8 cellular contexts compared by ENCODE assay signal in the genomic region with DNA sequence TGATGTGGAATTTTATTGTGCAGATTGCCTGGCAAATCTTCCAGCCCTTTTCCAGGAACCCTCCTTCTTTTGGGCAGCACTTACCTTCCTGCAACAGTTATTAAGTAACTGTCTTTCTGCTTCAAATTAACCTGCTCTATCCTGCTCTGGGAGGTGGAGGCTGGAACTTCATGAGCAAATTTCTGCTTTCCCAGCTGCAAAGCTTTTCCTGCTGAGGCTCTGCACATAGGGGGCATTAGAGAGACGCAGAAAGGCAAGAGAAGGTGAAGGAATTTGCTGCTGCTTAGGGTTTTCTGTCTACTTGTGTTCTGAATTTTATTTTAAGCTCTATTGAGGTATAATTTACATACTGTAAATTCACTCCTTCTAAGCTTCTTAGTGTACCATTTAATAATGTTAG.
DNase-seq lines count a peak whose midpoint lies in the region; ATAC-seq and TF ChIP-seq lines count a peak whose summit lies in the region.

No MANE protein-coding gene starts in this region.

- no peaks in the 10 kb centered on the region for H3K36me3 ChIP-seq in transverse colon

- peak; percentile 33 for DNase-seq in COLO829 (ENCODE audit: low spot score)
- peak; percentile 70 for DNase-seq in HFF-Myc (ENCODE audit: extremely low read depth, low read depth)
- peak; percentile 39 for DNase-seq in UCSD-AML1 (lab: John Stamatoyannopoulos, UW; ENCODE audit: unreplicated experiment)
- DNase-seq in hepatic stellate cell (ENCODE audit: low spot score), result peak; percentile 80
- peak; percentile 34 for DNase-seq in transverse colon
- no peak for DNase-seq in NCI-H2081 treated with DMSO at 0.1 percent for 48 hours (lab: John Stamatoyannopoulos, UW)
- DNase-seq in stimulated activated CD4-positive, alpha-beta T cell treated with anti-CD3 and anti-CD28 coated beads, Interleukin-1b, Interleukin-23, amount 100 ng/mL, for 48 hours, result no peak

- TF ChIP-seq EP300 in transverse colon (IDR thresholded peaks at IDR 0.05; ENCODE audit: low read depth), result no peak

- peak overlapping the region; percentile 68 to 77 (median 73) for H3K27ac ChIP-seq in transverse colon

- in situ Hi-C loops in transverse colon (cut with MboI; ENCODE audit: low pct_ligation_motif_present in 1 of 4, low pct_unique_long_range_greater_than_20kb in 1 of 4, low sequenced_read_pairs in 3 of 4), result no loop called here

- intact Hi-C loops in transverse colon (cut with DNase I; ENCODE audit: low total_unique reads), result no loop called here

- H3K9me3 ChIP-seq in transverse colon, result no peaks in the 10 kb centered on the region

- H3K4me3 ChIP-seq in HFF-Myc (replicated peaks; ENCODE audit: low read depth, low read length) (no peak overlapping the region), transverse colon (no peak overlapping the region)

- TF ChIP-seq CTCF in HFF-Myc (IDR thresholded peaks at IDR 0.05; ENCODE audit: low read depth, low read length, missing control alignments), result peak; percentile 88
- TF ChIP-seq CTCF in transverse colon (IDR thresholded peaks at IDR 0.05), result peak; percentile 9 to 65 (median 18)

- no peak for ATAC-seq in HG03175 (IDR thresholded peaks at IDR 0.05; ENCODE audit: unreplicated experiment)

- 38 to 50% methylated on average over 1 of the region's 1 CpG for WGBS in transverse colon (ENCODE audit: low coverage in 1 of 2), 2 donors

- H3K4me1 ChIP-seq in transverse colon, result peaks cover 7 to 38% (median 20%) of the 10 kb centered on the region in 4 donors

- H3K27me3 ChIP-seq in transverse colon, result no peaks in the 10 kb centered on the region

- no peak for TF ChIP-seq POLR2A in transverse colon (IDR thresholded peaks at IDR 0.05)

Comparison
In these comparisons a context has a peak if more than half of its experiments do, and no peak if none do; other contexts are left out.
1. DNase-seq: peak in COLO829 (single experiment), HFF-Myc (single experiment), UCSD-AML1 (single experiment), hepatic stellate cell (single experiment) and transverse colon (single experiment); none in NCI-H2081 treated with DMSO at 0.1 percent for 48 hours (single experiment) and stimulated activated CD4-positive, alpha-beta T cell treated with anti-CD3 and anti-CD28 coated beads, Interleukin-1b, Interleukin-23, amount 100 ng/mL, for 48 hours (single experiment).